ENCODE assay signal across 9 cellular contexts in genomic region chr14:102215071-102215470, GRCh38.
DNase-seq lines count a peak whose midpoint lies in the region; ATAC-seq and TF ChIP-seq lines count a peak whose summit lies in the region.
"Had no signal": no experiment of that assay in that cellular context is flagged by ENCODE, and none has a peak within 500 bp of the region (broad histone marks: within the 10 kb centered on the region; RNA-seq: fewer than 3 reads in every experiment).

No MANE protein-coding gene starts in this region.

- H3K4me1 ChIP-seq in fibroblast of lung (ENCODE audit: control insufficient read depth, extremely low read depth, insufficient read depth, low read length) (peaks cover 3% of the 10 kb centered on the region), aorta (ENCODE audit: control insufficient read depth in 1 of 2, insufficient read depth in 2 of 2, low read length in 2 of 2) (no peaks in the 10 kb centered on the region)

- WGBS in aorta, 2 donors: 16 to 18% methylated on average over 12 of the region's 12 CpGs

- H3K36me3 ChIP-seq in fibroblast of lung (ENCODE audit: control insufficient read depth, insufficient read depth, low read length) (no peaks in the 10 kb centered on the region), aorta (ENCODE audit: control insufficient read depth in 1 of 2, insufficient read depth in 2 of 2, low read length in 1 of 2) (no peaks in the 10 kb centered on the region)

- H2AFZ ChIP-seq in fibroblast of lung (ENCODE audit: low read length): no peak overlapping the region

- peak; percentile 3 for ATAC-seq in aorta (ENCODE audit: low FRiP score)
- ATAC-seq in HG02610 (IDR thresholded peaks at IDR 0.05; ENCODE audit: unreplicated experiment): no peak
- ATAC-seq in GM19463 (IDR thresholded peaks at IDR 0.05; ENCODE audit: unreplicated experiment): no peak

- TF ChIP-seq CTCF in fibroblast of lung (conservative IDR thresholded peaks at IDR 0.05 in 1 of 2, IDR thresholded peaks at IDR 0.05 in 1 of 2; ENCODE audit: low read depth in 1 of 2, low read length in 2 of 2): no peak

- H3K4me2 ChIP-seq in fibroblast of lung (ENCODE audit: extremely low read depth, insufficient read depth, low read length): peak overlapping the region; percentile 32

- H3K9me3 ChIP-seq in fibroblast of lung (ENCODE audit: control insufficient read depth, insufficient read depth, low read depth, low read length): no peaks in the 10 kb centered on the region
- H3K9me3 ChIP-seq in aorta (ENCODE audit: control insufficient read depth, low read length): no peaks in the 10 kb centered on the region

- H3K27ac ChIP-seq in fibroblast of lung (ENCODE audit: insufficient read depth, low read length): no peak overlapping the region
- no peak overlapping the region for H3K27ac ChIP-seq in aorta (ENCODE audit: low read depth in 1 of 2, low read length in 2 of 2)
- H3K27ac ChIP-seq: skin epidermis had no signal

- intact Hi-C loops in aorta (cut with DNase I): no loop called here

- H3K79me2 ChIP-seq in fibroblast of lung (ENCODE audit: control insufficient read depth, insufficient read depth, low read length): peaks cover 5% of the 10 kb centered on the region

- no peak overlapping the region for H3K9ac ChIP-seq in fibroblast of lung (ENCODE audit: insufficient read depth, low read length)

- H3K27me3 ChIP-seq in fibroblast of lung (ENCODE audit: control insufficient read depth, insufficient read depth, low read length) (no peaks in the 10 kb centered on the region), aorta (ENCODE audit: control insufficient read depth in 1 of 2, insufficient read depth in 2 of 2, low read length in 1 of 2) (no peaks in the 10 kb centered on the region)

- no peaks in the 10 kb centered on the region for H4K20me1 ChIP-seq in fibroblast of lung (ENCODE audit: control insufficient read depth, extremely low read depth, insufficient read depth, low read length)

- H3K4me3 ChIP-seq in fibroblast of lung (replicated peaks in 1 of 4; ENCODE audit: control extremely low read depth in 1 of 4, insufficient read depth in 1 of 4, low read depth in 3 of 4, low read length in 4 of 4) (no peak overlapping the region), aorta (ENCODE audit: low read length in 2 of 2) (no peak overlapping the region)
- H3K4me3 ChIP-seq: skin epidermis had no signal

- DNase-seq in NCI-H1092 treated with DMSO at 0.1 percent for 48 hours (lab: John Stamatoyannopoulos, UW) (peak; percentile 73), fibroblast of lung (ENCODE audit: low read depth in 2 of 2) (peak; percentile 83 to 88), myocyte (ENCODE audit: low read depth) (peak; percentile 52), aorta (peak; percentile 43 to 68)
- no peak for DNase-seq in activated CD8-positive, alpha-beta memory T cell treated with anti-CD3 and anti-CD28 coated beads, Interleukin-2, amount 50 U/mL, for 48 hours
- DNase-seq: stimulated activated naive CD4-positive, alpha-beta T cell treated with Interleukin-2 at 50 U/mL for 16 hours had no signal
